In the genomic region with DNA sequence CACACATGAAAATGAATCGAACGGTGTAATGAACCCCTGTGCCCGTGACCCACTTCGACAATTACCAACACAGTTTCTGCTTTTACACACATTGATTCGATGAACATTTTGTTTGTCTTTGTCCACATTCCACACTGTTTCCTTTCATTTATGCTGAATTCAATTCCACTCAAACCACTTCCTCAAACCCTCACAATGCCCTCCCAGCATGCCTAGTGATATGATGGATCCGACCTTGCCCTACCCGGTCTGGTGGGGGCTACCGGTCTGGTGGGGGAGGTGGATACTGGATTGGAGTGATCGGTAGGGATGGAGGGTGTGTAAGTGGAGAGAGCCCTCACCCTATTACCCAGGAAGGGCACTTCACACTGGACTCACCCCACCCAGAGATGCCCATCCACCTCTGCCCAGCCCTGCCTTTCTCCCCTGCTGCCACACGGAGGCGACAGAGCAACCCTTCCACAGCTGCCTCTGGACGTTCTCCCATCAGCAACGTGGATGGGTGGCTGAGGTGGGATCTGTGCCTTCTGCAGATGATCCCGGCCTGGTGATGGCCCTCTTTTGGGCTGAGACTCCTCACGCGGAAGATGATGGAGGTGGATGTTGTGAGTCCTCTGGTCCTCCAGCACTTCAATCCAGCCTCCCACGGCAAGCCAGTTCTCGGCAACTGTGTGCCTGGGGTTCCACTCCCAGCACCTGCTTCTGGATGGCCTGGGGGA, we compare ENCODE assay signal across 8 cellular contexts. TPM values are rescaled to one million over a fixed set of nuclear protein-coding genes. Genes with fewer than 3 reads are reported as not detected.
A peak's percentile ranks its signal among the peaks of the same experiment; 100 is the strongest.
DNase-seq lines count a peak whose midpoint lies in the region; ATAC-seq and TF ChIP-seq lines count a peak whose summit lies in the region.

No MANE protein-coding gene starts in this region.

- no peaks in the 10 kb centered on the region for H4K20me1 ChIP-seq in Loucy (ENCODE audit: insufficient read depth, low read length, poor library complexity, severe bottlenecking)

- H3K79me2 ChIP-seq in Loucy (ENCODE audit: insufficient read depth, low read length), result no peaks in the 10 kb centered on the region

- intact Hi-C loops in cardiac septum (cut with DNase I) (loop anchor here (1.0 kb wide), 1 partner anchor 104 kb away; no protein-coding TSS in a partner anchor), psoas muscle (cut with DNase I) (loop anchor here (1.0 to 5.0 kb wide), 5 partner anchors 38 to 152 kb away; no protein-coding TSS in a partner anchor)

- 41 to 53% (median 43%) methylated on average over 16 to 18 of the region's 18 CpGs for WGBS in psoas muscle, 3 donors

- H3K36me3 Mint-ChIP-seq in activated naive CD8-positive, alpha-beta T cell treated with anti-CD3 and anti-CD28 coated beads, Interleukin-2, amount 10 ng/mL, durations not matched to agents 7 days and 5 days, result no peaks in the 10 kb centered on the region

- peaks cover 5% of the 10 kb centered on the region for H3K4me1 Mint-ChIP-seq in activated naive CD8-positive, alpha-beta T cell treated with anti-CD3 and anti-CD28 coated beads, Interleukin-2, amount 10 ng/mL, durations not matched to agents 7 days and 5 days

- H3K4me3 Mint-ChIP-seq in activated naive CD8-positive, alpha-beta T cell treated with anti-CD3 and anti-CD28 coated beads, Interleukin-2, amount 10 ng/mL, durations not matched to agents 7 days and 5 days, result peak overlapping the region; percentile 59

- no peaks in the 10 kb centered on the region for H3K9me2 ChIP-seq in Loucy (replicated peaks; ENCODE audit: low read depth, low read length)

- H3K27me3 Mint-ChIP-seq in activated naive CD8-positive, alpha-beta T cell treated with anti-CD3 and anti-CD28 coated beads, Interleukin-2, amount 10 ng/mL, durations not matched to agents 7 days and 5 days, result peaks cover 29% of the 10 kb centered on the region

- peak overlapping the region; percentile 46 for H3K4me2 ChIP-seq in Loucy (ENCODE audit: low read depth, low read length, poor library complexity, severe bottlenecking)

- POLR2A ChIA-PET in activated naive CD8-positive, alpha-beta T cell treated with anti-CD3 and anti-CD28 coated beads, Interleukin-2, amount 10 ng/mL, durations not matched to agents 7 days and 5 days (lab: Charles Lee), result interaction anchor here (0.6 kb wide), 1 partner anchor 1415 kb away, joined by 3 read pairs; no protein-coding TSS in a partner anchor

- peak; percentile 93 for TF ChIP-seq CTCF in Loucy (conservative IDR thresholded peaks at IDR 0.05; ENCODE audit: low read length)
- peak; percentile 86 for TF ChIP-seq CTCF in psoas muscle (IDR thresholded peaks at IDR 0.05)

- no peaks in the 10 kb centered on the region for H3F3A ChIP-seq in Loucy (ENCODE audit: low read depth)

- peak overlapping the region; percentile 10 for H3K9ac ChIP-seq in Loucy (ENCODE audit: low read depth, low read length, poor library complexity, severe bottlenecking)

- H2AFZ ChIP-seq in Loucy (ENCODE audit: low read length), result peak overlapping the region; percentile 82

- H3K27me3 ChIP-seq in Loucy (ENCODE audit: insufficient read depth, low read length, poor library complexity, severe bottlenecking) (no peaks in the 10 kb centered on the region), psoas muscle (ENCODE audit: insufficient read depth in 3 of 3, low read length in 2 of 3) (no peaks in the 10 kb centered on the region)

- no peaks in the 10 kb centered on the region for H3K9me3 ChIP-seq in Loucy (ENCODE audit: insufficient read depth, low read depth, low read length)
- no peaks in the 10 kb centered on the region for H3K9me3 ChIP-seq in psoas muscle

- peak overlapping the region; percentile 76 for H3K27ac ChIP-seq in psoas muscle

- ATAC-seq in activated naive CD8-positive, alpha-beta T cell treated with anti-CD3 and anti-CD28 coated beads, Interleukin-2, amount 10 ng/mL, durations not matched to agents 7 days and 5 days (ENCODE audit: low read depth), result peak; percentile 76
- ATAC-seq in psoas muscle, result peak; percentile 73 to 85 (median 80)
- ATAC-seq in HG02588 (IDR thresholded peaks at IDR 0.05; ENCODE audit: unreplicated experiment), result no peak
- ATAC-seq in GM21528 (IDR thresholded peaks at IDR 0.05; ENCODE audit: low FRiP score, unreplicated experiment), result no peak

- H3K36me3 ChIP-seq in Loucy (ENCODE audit: insufficient read depth, low read length) (no peaks in the 10 kb centered on the region), psoas muscle (ENCODE audit: insufficient read depth in 1 of 2, low read depth in 1 of 2) (no peaks in the 10 kb centered on the region)

- DNase-seq in GDM1 (lab: John Stamatoyannopoulos, UW) (peak; percentile 88), SKM-1 (lab: John Stamatoyannopoulos, UW; ENCODE audit: unreplicated experiment) (peak; percentile 64), cardiac septum (ENCODE audit: low spot score) (peak; percentile 91), psoas muscle (peak; percentile 74 to 88)
- DNase-seq in activated naive CD8-positive, alpha-beta T cell treated with anti-CD3 and anti-CD28 coated beads, Interleukin-2, amount 10 ng/mL, durations not matched to agents 7 days and 5 days, result peak; percentile 71

- H3K9me3 Mint-ChIP-seq in activated naive CD8-positive, alpha-beta T cell treated with anti-CD3 and anti-CD28 coated beads, Interleukin-2, amount 10 ng/mL, durations not matched to agents 7 days and 5 days, result no peaks in the 10 kb centered on the region

- no peak overlapping the region for H3K27ac Mint-ChIP-seq in activated naive CD8-positive, alpha-beta T cell treated with anti-CD3 and anti-CD28 coated beads, Interleukin-2, amount 10 ng/mL, durations not matched to agents 7 days and 5 days

- H3K4me1 ChIP-seq in Loucy (ENCODE audit: insufficient read depth, low read length, poor library complexity, severe bottlenecking), result no peaks in the 10 kb centered on the region
- H3K4me1 ChIP-seq in psoas muscle, result peaks cover 38% of the 10 kb centered on the region

- H3K4me3 ChIP-seq in Loucy (ENCODE audit: low read length, poor library complexity, severe bottlenecking), result peak overlapping the region; percentile 10
- H3K4me3 ChIP-seq in psoas muscle, result no peak overlapping the region

RNA-seq across cellular contexts. Expression of a gene that starts 33.0 kb away (rescaled TPM):
- not detected for total RNA-seq in activated naive CD8-positive, alpha-beta T cell treated with anti-CD3 and anti-CD28 coated beads, Interleukin-2, amount 10 ng/mL, durations not matched to agents 7 days and 5 days
- total RNA-seq in cardiac septum, result 13.5 TPM
- total RNA-seq in psoas muscle, result 10 to 100 TPM; 18.7 to 90.9 (median 43.8) TPM
- 10 to 100 TPM; 43.8 to 50.9 (median 44.9) TPM for polyA plus RNA-seq in psoas muscle

RNA-seq across cellular contexts. Expression of a gene that starts 43.0 kb away (rescaled TPM):
- total RNA-seq in activated naive CD8-positive, alpha-beta T cell treated with anti-CD3 and anti-CD28 coated beads, Interleukin-2, amount 10 ng/mL, durations not matched to agents 7 days and 5 days, result 10 to 100 TPM; 53.3 to 60.1 TPM
- total RNA-seq in cardiac septum (56.6 TPM), psoas muscle (10 to 100 TPM in 3 of 4 donors, 1 to 10 TPM in 1; 9.7 to 18.5 (median 15.1) TPM)
- 1 to 10 TPM; 5.7 to 9.6 (median 8.0) TPM for polyA plus RNA-seq in psoas muscle

Comparison
In these comparisons a context has a peak if more than half of its experiments do, and no peak if none do; other contexts are left out.
1. ATAC-seq: peak in activated naive CD8-positive, alpha-beta T cell treated with anti-CD3 and anti-CD28 coated beads, Interleukin-2, amount 10 ng/mL, durations not matched to agents 7 days and 5 days (single experiment) and psoas muscle (4 of 4); none in HG02588 (single experiment) and GM21528 (single experiment).
2. RNA of a gene that starts 33.0 kb away (total RNA-seq): 18.7 to 90.9 TPM in psoas muscle and 13.5 TPM in cardiac septum (single experiment); not detected in activated naive CD8-positive, alpha-beta T cell treated with anti-CD3 and anti-CD28 coated beads, Interleukin-2, amount 10 ng/mL, durations not matched to agents 7 days and 5 days; every median in the first group is over 10 times any median in the second.
3. Peak in every context shown above with its lines, with median percentiles within 50 percentile points of each other: DNase-seq.